1 cellular context compared by ENCODE assay signal in genomic region chr19:47271949-47272348, GRCh38.
TF ChIP-seq lines count a peak whose summit lies in the region.

No MANE protein-coding gene starts in this region.

TF ChIP-seq in WTC11, 78 proteins besides CTCF, POLR2A, EP300 and RAD21 (continued from another document):
- TF ChIP-seq E2F4 (CRISPR knock-in tag; IDR thresholded peaks at IDR 0.05; ENCODE audit: borderline replicate concordance, low read depth), result no peak
- no peak for TF ChIP-seq USF1 (CRISPR knock-in tag; IDR thresholded peaks at IDR 0.05)
- no peak for TF ChIP-seq GTF2I (CRISPR knock-in tag; conservative IDR thresholded peaks at IDR 0.05)
